In the genomic region with DNA sequence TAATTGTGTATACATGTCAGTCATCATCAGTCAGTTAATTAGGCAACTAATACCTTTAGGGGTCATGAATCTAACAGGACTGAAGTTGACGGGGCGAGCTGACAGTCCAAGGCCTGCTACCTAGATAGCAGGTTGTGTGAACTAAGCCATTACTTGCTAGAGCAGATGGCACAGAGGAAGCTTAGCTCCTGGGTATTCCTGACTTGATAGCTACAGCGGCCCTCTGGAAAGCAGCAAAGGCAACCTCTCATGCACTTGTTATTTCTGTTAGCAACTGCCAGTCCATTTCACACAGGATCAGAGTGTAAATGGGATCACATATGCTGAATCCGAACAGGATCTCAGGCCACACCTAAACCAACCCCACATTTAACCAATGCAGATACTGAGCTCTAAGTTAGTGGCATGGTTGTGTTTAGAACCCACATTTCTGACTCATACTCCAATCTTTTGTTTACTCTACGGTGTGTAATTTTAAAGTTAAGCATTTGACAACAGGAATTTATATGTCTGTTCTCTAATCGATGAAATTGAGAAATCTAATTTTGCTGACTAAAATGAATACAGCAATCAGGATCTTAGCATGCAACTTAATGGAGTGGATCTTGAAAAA, we compare ENCODE assay signal across 15 cellular contexts.
"Had no signal": no experiment of that assay in that cellular context is flagged by ENCODE, and none has a peak within 500 bp of the region (broad histone marks: within the 10 kb centered on the region; RNA-seq: fewer than 3 reads in every experiment).

No MANE protein-coding gene starts in this region.

- H3K36me3 Mint-ChIP-seq: activated naive CD4-positive, alpha-beta T cell treated with anti-CD3 and anti-CD28 coated beads, Interleukin-2, amount 10 ng/mL, durations not matched to agents 7 days and 5 days had no signal

- H3K27ac Mint-ChIP-seq: activated naive CD4-positive, alpha-beta T cell treated with anti-CD3 and anti-CD28 coated beads, Interleukin-2, amount 10 ng/mL, durations not matched to agents 7 days and 5 days; stimulated activated naive CD8-positive, alpha-beta T cell treated with anti-CD3 and anti-CD28 coated beads, Interleukin-15, amount 100 ng/mL, for 72 hours had no signal

- H3K4me1 Mint-ChIP-seq: activated naive CD4-positive, alpha-beta T cell treated with anti-CD3 and anti-CD28 coated beads, Interleukin-2, amount 10 ng/mL, durations not matched to agents 7 days and 5 days; stimulated activated naive CD8-positive, alpha-beta T cell treated with anti-CD3 and anti-CD28 coated beads, Interleukin-15, amount 100 ng/mL, for 72 hours had no signal

- H3K4me3 Mint-ChIP-seq: activated naive CD4-positive, alpha-beta T cell treated with anti-CD3 and anti-CD28 coated beads, Interleukin-2, amount 10 ng/mL, durations not matched to agents 7 days and 5 days; neural crest cell; stimulated activated naive CD8-positive, alpha-beta T cell treated with anti-CD3 and anti-CD28 coated beads, Interleukin-15, amount 100 ng/mL, for 72 hours had no signal

- ATAC-seq: foreskin keratinocyte; heart left ventricle; stimulated activated naive CD8-positive, alpha-beta T cell treated with anti-CD3 and anti-CD28 coated beads, Interleukin-15, amount 100 ng/mL, for 72 hours; upper lobe of right lung had no signal

- DNase-seq: activated CD4-positive, alpha-beta T cell treated with anti-CD3 and anti-CD28 coated beads for 48 hours; activated CD8-positive, alpha-beta memory T cell treated with anti-CD3 and anti-CD28 coated beads for 24 hours; activated naive CD4-positive, alpha-beta T cell treated with anti-CD3 and anti-CD28 coated beads, Interleukin-2, amount 10 ng/mL, durations not matched to agents 7 days and 5 days; adrenal gland; foreskin keratinocyte; heart left ventricle; left ventricle myocardium inferior; pancreas; stimulated activated CD4-positive, alpha-beta T cell treated with anti-CD3 and anti-CD28 coated beads, Interleukin-4, amount 100 ng/mL, for 4 hours; stimulated activated naive CD8-positive, alpha-beta T cell treated with anti-CD3 and anti-CD28 coated beads, Interleukin-15, amount 100 ng/mL, for 72 hours; T-helper 1 cell; testis; upper lobe of right lung had no signal

- FAIRE-seq: endometrium, pancreas had no signal

- H3K27me3 Mint-ChIP-seq: activated naive CD4-positive, alpha-beta T cell treated with anti-CD3 and anti-CD28 coated beads, Interleukin-2, amount 10 ng/mL, durations not matched to agents 7 days and 5 days; stimulated activated naive CD8-positive, alpha-beta T cell treated with anti-CD3 and anti-CD28 coated beads, Interleukin-15, amount 100 ng/mL, for 72 hours had no signal
